In the genomic region with DNA sequence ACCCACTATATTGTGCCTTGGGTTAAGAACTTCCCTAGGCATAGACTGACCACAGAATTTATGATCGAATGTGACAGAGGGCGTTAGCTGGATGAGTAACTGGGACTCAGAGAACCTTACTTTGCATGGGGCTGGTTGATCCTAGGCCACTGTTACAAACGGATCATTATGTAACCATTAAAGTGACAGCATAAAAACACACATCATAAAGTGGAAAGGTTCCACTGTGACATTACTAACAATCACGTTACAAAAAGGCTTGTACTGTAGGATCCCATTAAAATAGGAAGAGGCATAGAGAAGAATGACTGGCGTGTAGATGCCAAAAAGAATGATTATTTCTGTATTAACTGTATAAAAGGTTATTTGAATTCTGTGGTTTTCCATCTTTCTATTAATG, we compare ENCODE assay signal across 22 cellular contexts.
DNase-seq lines count a peak whose midpoint lies in the region; ATAC-seq and TF ChIP-seq lines count a peak whose summit lies in the region.
"Had no signal": no experiment of that assay in that cellular context is flagged by ENCODE, and none has a peak within 500 bp of the region (broad histone marks: within the 10 kb centered on the region; RNA-seq: fewer than 3 reads in every experiment).

No MANE protein-coding gene starts in this region.

- H3K4me3 ChIP-seq in A673 (ENCODE audit: low read depth, low read length, poor library complexity, severe bottlenecking) (no peak overlapping the region), stomach (no peak overlapping the region)
- H3K4me3 ChIP-seq: gastroesophageal sphincter, GM12878, hepatocyte, ovary had no signal

- intact Hi-C loops in A673 (cut with micrococcal nuclease; ENCODE audit: unreplicated experiment) (no loop called here), stomach (cut with DNase I; ENCODE audit: low total_unique reads) (no loop called here)

- no peak for TF ChIP-seq EP300 in stomach (IDR thresholded peaks at IDR 0.05)

- DNase-seq in NCI-H2227 treated with DMSO at 0.1 percent for 48 hours (lab: John Stamatoyannopoulos, UW) = peak; percentile 56
- DNase-seq in SHP77 treated with DMSO at 0.1 percent for 48 hours (lab: John Stamatoyannopoulos, UW) = no peak
- DNase-seq in Ammon's horn (ENCODE audit: low spot score) = no peak
- no peak for DNase-seq in A673 (ENCODE audit: low spot score)
- no peak for DNase-seq in stomach
- DNase-seq: activated CD4-positive, alpha-beta memory T cell treated with anti-CD3 and anti-CD28 coated beads, Interleukin-2, amount 10 ng/mL, durations not matched to agents 7 days and 5 days; activated CD8-positive, alpha-beta memory T cell treated with anti-CD3 and anti-CD28 coated beads, Interleukin-2, amount 50 U/mL, for 48 hours; activated naive CD4-positive, alpha-beta T cell treated with anti-CD3 and anti-CD28 coated beads, Interleukin-2, amount 50 U/mL, for 16 hours; amygdala; Calu3; Karpas-422; left cardiac atrium; NCI-H1694; NCI-H524 treated with DMSO at 0.1 percent for 48 hours; nephron progenitor cell; ovary; stimulated activated CD4-positive, alpha-beta T cell treated with anti-CD3 and anti-CD28 coated beads, Interleukin-2, amount 100 ng/mL, for 24 hours had no signal

- no peaks in the 10 kb centered on the region for H3K36me3 ChIP-seq in A673 (ENCODE audit: insufficient read depth, low read length, poor library complexity, severe bottlenecking)
- H3K36me3 ChIP-seq in stomach = no peaks in the 10 kb centered on the region
- H3K36me3 ChIP-seq: gastroesophageal sphincter, ovary had no signal

- CTCF ChIA-PET in A673 (lab: Charles Lee) = no interaction called here

- 64 to 82% (median 82%) methylated on average over 5 of the region's 5 CpGs for WGBS in stomach, 5 donors

- H3K9me3 ChIP-seq in A673 (ENCODE audit: low read depth, low read length, poor library complexity, severe bottlenecking) (no peaks in the 10 kb centered on the region), stomach (no peaks in the 10 kb centered on the region)
- H3K9me3 ChIP-seq: gastroesophageal sphincter, ovary had no signal

- TF ChIP-seq CTCF in A673 (conservative IDR thresholded peaks at IDR 0.05; ENCODE audit: low read depth, low read length) (no peak), stomach (IDR thresholded peaks at IDR 0.05) (no peak)

- POLR2A ChIA-PET in A673 (lab: Charles Lee; ENCODE audit: low non-redundant PET) = no interaction called here

- no TSS peak for BruUV-seq in A673 (replicated peaks; lab: Mats Ljungman, UMichigan)

- no peaks in the 10 kb centered on the region for H3K27me3 ChIP-seq in A673 (replicated peaks; ENCODE audit: insufficient read depth, low read depth, low read length, poor library complexity)
- no peaks in the 10 kb centered on the region for H3K27me3 ChIP-seq in stomach
- H3K27me3 ChIP-seq: gastroesophageal sphincter, hepatocyte, ovary had no signal

- H3K4me1 ChIP-seq in A673 (ENCODE audit: insufficient read depth, low read length, poor library complexity, severe bottlenecking) (no peaks in the 10 kb centered on the region), stomach (no peaks in the 10 kb centered on the region)
- H3K4me1 ChIP-seq: gastroesophageal sphincter had no signal

- no peak overlapping the region for H3K27ac ChIP-seq in A673 (ENCODE audit: low read depth, low read length, poor library complexity, severe bottlenecking)
- H3K27ac ChIP-seq in stomach = no peak overlapping the region
- H3K27ac ChIP-seq: gastroesophageal sphincter, hepatocyte, ovary had no signal

- ATAC-seq in GM19324 (IDR thresholded peaks at IDR 0.05; ENCODE audit: low FRiP score, unreplicated experiment) (peak; percentile 42), HG02943 (IDR thresholded peaks at IDR 0.05; ENCODE audit: low read depth, unreplicated experiment) (peak; percentile 25)
- ATAC-seq: gastroesophageal sphincter, GM12878 had no signal

- no peak for TF ChIP-seq POLR2A in stomach (IDR thresholded peaks at IDR 0.05)
